Comparison of ENCODE assay signal across 6 cellular contexts in genomic region chr11:89562731-89563130, GRCh38.
A peak's percentile ranks its signal among the peaks of the same experiment; 100 is the strongest.
DNase-seq lines count a peak whose midpoint lies in the region; TF ChIP-seq lines count a peak whose summit lies in the region.
"Not testable (repeated sequence)": the region's sequence is repeated elsewhere in the genome, so short reads cannot be mapped to it uniquely, and the experiment has no call there.

No MANE protein-coding gene starts in this region.

- DNase-seq in NCI-H524 (lab: John Stamatoyannopoulos, UW) (peak; percentile 34 to 77), NCI-H82 (lab: John Stamatoyannopoulos, UW) (peak; percentile 88), SK-N-DZ (ENCODE audit: low spot score) (peak; percentile 47), endodermal cell (peak; percentile 73), neural progenitor cell (ENCODE audit: low spot score) (peak; percentile 43)
- DNase-seq in mesothelial cell of epicardium (ENCODE audit: low spot score in 2 of 2, unreplicated experiment in 2 of 2) = not testable (repeated sequence)

- H3K9ac ChIP-seq in endodermal cell (ENCODE audit: extremely low read depth, low read length, poor library complexity, severe bottlenecking); neural progenitor cell: not testable (repeated sequence)

- H3K4me1 ChIP-seq in endodermal cell (ENCODE audit: control insufficient read depth, insufficient read depth, low read length); neural progenitor cell: not testable (repeated sequence)

- H3K4me2 ChIP-seq in neural progenitor cell = not testable (repeated sequence)

- not testable (repeated sequence) for H3K36me3 ChIP-seq in endodermal cell (ENCODE audit: control insufficient read depth, insufficient read depth, low read length); neural progenitor cell

- not testable (repeated sequence) for H3F3A ChIP-seq in neural progenitor cell (ENCODE audit: low read depth)

- peak overlapping the region; percentile 76 for H3K27ac Mint-ChIP-seq in endodermal cell
- peak overlapping the region; percentile 35 for H3K27ac Mint-ChIP-seq in mesothelial cell of epicardium
- H3K27ac Mint-ChIP-seq in neural progenitor cell = not testable (repeated sequence)

- 48 to 79% methylated on average over 2 of the region's 2 CpGs for WGBS in endodermal cell (ENCODE audit: insufficient coverage in 1 of 2, insufficient read length in 1 of 2), 2 experiments

- not testable (repeated sequence) for H3K9me3 ChIP-seq in endodermal cell (ENCODE audit: control insufficient read depth, low read length); neural progenitor cell (ENCODE audit: low read depth)

- not testable (repeated sequence) for H3K27me3 ChIP-seq in endodermal cell (ENCODE audit: control insufficient read depth, insufficient read depth, low read length, poor library complexity, severe bottlenecking); neural progenitor cell

- TF ChIP-seq CTCF in endodermal cell (conservative IDR thresholded peaks at IDR 0.05); mesothelial cell of epicardium (IDR thresholded peaks at IDR 0.05; ENCODE audit: unreplicated experiment); neural progenitor cell (IDR thresholded peaks at IDR 0.05): not testable (repeated sequence)

- H3K4me3 ChIP-seq in endodermal cell (ENCODE audit: low read length); neural progenitor cell: not testable (repeated sequence)

- H2AFZ ChIP-seq in neural progenitor cell (replicated peaks) = not testable (repeated sequence)

- H3K79me2 ChIP-seq in neural progenitor cell (ENCODE audit: low read depth) = not testable (repeated sequence)

- not testable (repeated sequence) for H4K20me1 ChIP-seq in neural progenitor cell (ENCODE audit: low read depth)

- H3K27me3 Mint-ChIP-seq in endodermal cell (ENCODE audit: insufficient read depth); mesothelial cell of epicardium (ENCODE audit: low read depth); neural progenitor cell (ENCODE audit: insufficient read depth, low read depth): not testable (repeated sequence)

- H3K36me3 Mint-ChIP-seq in endodermal cell (ENCODE audit: low read depth); mesothelial cell of epicardium; neural progenitor cell: not testable (repeated sequence)

- H3K4me1 Mint-ChIP-seq in endodermal cell (peaks cover 38% of the 10 kb centered on the region), mesothelial cell of epicardium (peaks cover 31% of the 10 kb centered on the region)
- H3K4me1 Mint-ChIP-seq in neural progenitor cell = not testable (repeated sequence)

- H3K9me3 Mint-ChIP-seq in endodermal cell, mesothelial cell of epicardium, neural progenitor cell: not testable (repeated sequence)

- not testable (repeated sequence) for H3K27ac ChIP-seq in endodermal cell (ENCODE audit: low read depth, low read length); neural progenitor cell

- peak overlapping the region; percentile 53 for H3K4me3 Mint-ChIP-seq in endodermal cell
- H3K4me3 Mint-ChIP-seq in mesothelial cell of epicardium, neural progenitor cell: not testable (repeated sequence)
